In the genomic region with DNA sequence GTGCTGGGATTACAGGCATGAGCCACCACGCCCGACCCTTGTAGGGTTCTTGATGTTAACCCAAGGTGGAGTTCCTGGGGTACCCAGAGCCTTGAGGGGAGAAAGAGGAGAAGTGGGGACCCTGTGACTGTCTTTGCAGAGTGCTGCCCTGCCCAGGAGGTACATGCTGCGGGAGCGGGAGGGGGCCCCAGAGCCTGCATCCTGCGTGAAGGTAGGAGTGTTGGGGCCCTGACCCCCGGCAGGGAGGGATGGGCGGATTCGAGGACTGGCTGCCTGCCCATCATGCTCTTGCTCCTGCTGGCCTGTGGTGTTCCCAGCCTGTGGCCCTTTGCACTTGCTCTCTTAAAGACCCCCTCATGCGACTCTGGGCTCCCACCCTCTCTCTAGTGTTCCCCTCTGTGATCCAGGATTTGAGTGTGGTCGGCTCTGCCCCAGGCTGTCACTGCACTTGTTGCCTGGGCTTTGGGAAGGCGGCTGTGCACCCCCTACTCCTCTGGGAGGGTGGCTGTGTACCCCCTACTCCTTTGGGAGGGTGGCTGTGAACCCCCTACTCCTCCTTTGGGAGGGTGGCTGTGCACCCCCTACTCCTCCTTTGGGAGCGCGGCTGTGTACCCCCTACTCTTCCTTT, we compare ENCODE assay signal across 33 cellular contexts. TPM values are rescaled to one million over a fixed set of nuclear protein-coding genes. Genes with fewer than 3 reads are reported as not detected.
"Had no signal": no experiment of that assay in that cellular context is flagged by ENCODE, and none has a peak within 500 bp of the region (broad histone marks: within the 10 kb centered on the region; RNA-seq: fewer than 3 reads in every experiment).

No MANE protein-coding gene starts in this region.

- H3K27ac ChIP-seq: esophagus squamous epithelium, prostate gland, right atrium auricular region, sigmoid colon, thoracic aorta, tibial nerve, upper lobe of left lung had no signal

- H3K27me3 Mint-ChIP-seq: dendritic cell treated with granulocyte-macrophage colony-stimulating factor and Interleukin-4, amounts not matched to agents 40 ng/mL and 50 ng/mL, for 4 days; naive B cell; natural killer cell treated with Interleukin-12 subunit alpha and Interleukin-12 subunit beta and Interleukin-15 and Interleukin-18, amount 100 ng/mL, for 72 hours; stimulated activated naive CD8-positive, alpha-beta T cell treated with anti-CD3 and anti-CD28 coated beads, Interleukin-15, Interleukin-2, amounts not matched to agents 100 ng/mL and 50 ng/mL, for 24 hours had no signal

- H3K36me3 Mint-ChIP-seq: immature natural killer cell; naive B cell; natural killer cell treated with Interleukin-12 subunit alpha and Interleukin-12 subunit beta and Interleukin-15 and Interleukin-18, amount 100 ng/mL, for 72 hours had no signal

- H3K27me3 ChIP-seq: esophagus squamous epithelium, right atrium auricular region, sigmoid colon, tibial nerve, upper lobe of left lung had no signal

- DNase-seq: effector memory CD4-positive, alpha-beta T cell; erythroblast; esophagus squamous epithelium; foreskin melanocyte; glutamatergic neuron; hypothalamus; immature natural killer cell; mesenchymal stem cell; naive B cell; sigmoid colon; stimulated activated CD4-positive, alpha-beta T cell treated with anti-CD3 and anti-CD28 coated beads, Interleukin-2, amount 100 ng/mL, for 24 hours; stimulated activated CD4-positive, alpha-beta T cell treated with anti-CD3 and anti-CD28 coated beads, Interleukin-4, amount 100 ng/mL, for 24 hours; upper lobe of left lung had no signal

- H3K9me3 Mint-ChIP-seq: dendritic cell treated with granulocyte-macrophage colony-stimulating factor and Interleukin-4, amounts not matched to agents 40 ng/mL and 50 ng/mL, for 4 days; immature natural killer cell; mesothelial cell of epicardium; naive B cell; natural killer cell treated with Interleukin-12 subunit alpha and Interleukin-12 subunit beta and Interleukin-15 and Interleukin-18, amount 100 ng/mL, for 72 hours; neural crest cell; stimulated activated effector memory CD8-positive, alpha-beta T cell treated with anti-CD3 and anti-CD28 coated beads, Interleukin-12 subunit alpha, Interleukin-12 subunit beta, amount 100 ng/mL, for 72 hours; stimulated activated naive CD8-positive, alpha-beta T cell treated with anti-CD3 and anti-CD28 coated beads, Interleukin-15, Interleukin-2, amounts not matched to agents 100 ng/mL and 50 ng/mL, for 24 hours had no signal

- ATAC-seq: left lobe of liver; mucosa of descending colon; natural killer cell treated with Interleukin-12 subunit alpha and Interleukin-12 subunit beta and Interleukin-15 and Interleukin-18, amount 100 ng/mL, for 72 hours; stimulated activated effector memory CD8-positive, alpha-beta T cell treated with anti-CD3 and anti-CD28 coated beads, Interleukin-12 subunit alpha, Interleukin-12 subunit beta, amount 100 ng/mL, for 72 hours had no signal

- H3K4me3 ChIP-seq: esophagus squamous epithelium, mucosa of descending colon, prostate gland, right atrium auricular region, sigmoid colon, thoracic aorta, tibial nerve, upper lobe of left lung had no signal

- H3K9me3 ChIP-seq: esophagus squamous epithelium, mucosa of descending colon, prostate gland, right atrium auricular region, sigmoid colon, thoracic aorta, tibial nerve, upper lobe of left lung had no signal

- H3K27ac Mint-ChIP-seq: dendritic cell treated with granulocyte-macrophage colony-stimulating factor and Interleukin-4, amounts not matched to agents 40 ng/mL and 50 ng/mL, for 4 days; immature natural killer cell; mesothelial cell of epicardium; natural killer cell treated with Interleukin-12 subunit alpha and Interleukin-12 subunit beta and Interleukin-15 and Interleukin-18, amount 100 ng/mL, for 72 hours; stimulated activated effector memory CD8-positive, alpha-beta T cell treated with anti-CD3 and anti-CD28 coated beads, Interleukin-12 subunit alpha, Interleukin-12 subunit beta, amount 100 ng/mL, for 72 hours; stimulated activated naive CD8-positive, alpha-beta T cell treated with anti-CD3 and anti-CD28 coated beads, Interleukin-15, Interleukin-2, amounts not matched to agents 100 ng/mL and 50 ng/mL, for 24 hours had no signal

- FAIRE-seq: colon, endothelial cell of umbilical vein, keratinocyte, urothelium cell line had no signal

- H3K4me3 Mint-ChIP-seq: dendritic cell treated with granulocyte-macrophage colony-stimulating factor and Interleukin-4, amounts not matched to agents 40 ng/mL and 50 ng/mL, for 4 days; immature natural killer cell; mesothelial cell of epicardium; natural killer cell treated with Interleukin-12 subunit alpha and Interleukin-12 subunit beta and Interleukin-15 and Interleukin-18, amount 100 ng/mL, for 72 hours; neural crest cell; stimulated activated effector memory CD8-positive, alpha-beta T cell treated with anti-CD3 and anti-CD28 coated beads, Interleukin-12 subunit alpha, Interleukin-12 subunit beta, amount 100 ng/mL, for 72 hours; stimulated activated naive CD8-positive, alpha-beta T cell treated with anti-CD3 and anti-CD28 coated beads, Interleukin-15, Interleukin-2, amounts not matched to agents 100 ng/mL and 50 ng/mL, for 24 hours had no signal

RNA-seq across cellular contexts. Expression of a gene that starts 4.5 kb away (rescaled TPM):
- total RNA-seq: cerebellum, left lobe of liver, osteocyte had no signal

RNA-seq across cellular contexts. Expression of a gene that starts 24.8 kb away (rescaled TPM):
- total RNA-seq: cerebellum, endothelial cell of umbilical vein, lung microvascular endothelial cell, right atrium auricular region, sigmoid colon, skeletal muscle tissue, thoracic aorta had no signal
- polyA plus RNA-seq: endothelial cell of umbilical vein had no signal
